In the genomic region with DNA sequence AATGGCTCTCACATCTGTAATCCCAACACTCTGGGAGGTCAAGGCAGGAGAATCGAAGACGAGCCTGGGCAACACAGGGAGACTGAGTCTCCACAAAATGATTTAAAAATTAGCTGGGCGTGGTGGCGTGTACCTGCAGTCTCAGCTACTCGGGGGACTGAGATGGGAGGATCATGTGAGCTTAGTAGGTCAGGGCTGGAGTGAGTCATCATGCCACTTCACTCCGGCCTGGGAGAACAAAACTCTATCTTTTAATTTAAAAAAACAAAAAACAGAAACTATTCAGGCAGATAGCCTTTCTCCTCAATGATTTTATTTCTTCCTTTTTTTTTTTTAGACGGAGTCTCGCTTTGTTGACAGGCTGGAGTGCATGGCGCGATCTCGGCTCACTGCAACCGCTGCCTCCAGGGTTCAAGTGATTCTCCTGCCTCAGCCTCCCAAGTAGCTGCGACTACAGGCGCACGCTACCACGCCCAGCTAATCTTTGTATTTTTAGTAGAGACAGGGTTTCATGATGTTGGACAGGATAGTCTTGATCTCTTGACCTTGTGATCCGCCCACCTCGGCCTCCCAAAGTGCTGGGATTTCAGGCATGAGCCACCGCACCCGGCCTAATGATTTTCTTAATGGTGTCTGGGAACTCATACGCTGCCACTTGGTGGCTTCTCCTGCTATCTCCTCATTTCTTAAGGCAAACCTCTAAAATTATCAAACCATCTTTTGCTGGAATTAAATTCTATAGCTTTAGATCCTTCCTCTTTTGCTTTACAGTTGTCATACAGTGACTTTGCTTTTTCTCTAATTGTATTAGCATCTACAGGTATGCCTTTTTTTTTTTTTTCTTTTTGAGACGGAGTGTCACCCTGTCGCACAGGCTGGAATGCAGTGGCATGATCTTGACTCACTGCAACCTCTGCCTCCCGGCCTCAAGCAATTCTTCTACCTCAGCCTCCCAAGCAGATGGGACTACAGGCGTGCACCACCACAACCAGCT, we compare ENCODE assay signal across 1 cellular context.
TF ChIP-seq lines count a peak whose summit lies in the region.

No MANE protein-coding gene starts in this region.

TF ChIP-seq in K562, 482 proteins besides CTCF, POLR2A, EP300 and RAD21 (continued from another document and continues in another):
- TF ChIP-seq, protein P1, sequence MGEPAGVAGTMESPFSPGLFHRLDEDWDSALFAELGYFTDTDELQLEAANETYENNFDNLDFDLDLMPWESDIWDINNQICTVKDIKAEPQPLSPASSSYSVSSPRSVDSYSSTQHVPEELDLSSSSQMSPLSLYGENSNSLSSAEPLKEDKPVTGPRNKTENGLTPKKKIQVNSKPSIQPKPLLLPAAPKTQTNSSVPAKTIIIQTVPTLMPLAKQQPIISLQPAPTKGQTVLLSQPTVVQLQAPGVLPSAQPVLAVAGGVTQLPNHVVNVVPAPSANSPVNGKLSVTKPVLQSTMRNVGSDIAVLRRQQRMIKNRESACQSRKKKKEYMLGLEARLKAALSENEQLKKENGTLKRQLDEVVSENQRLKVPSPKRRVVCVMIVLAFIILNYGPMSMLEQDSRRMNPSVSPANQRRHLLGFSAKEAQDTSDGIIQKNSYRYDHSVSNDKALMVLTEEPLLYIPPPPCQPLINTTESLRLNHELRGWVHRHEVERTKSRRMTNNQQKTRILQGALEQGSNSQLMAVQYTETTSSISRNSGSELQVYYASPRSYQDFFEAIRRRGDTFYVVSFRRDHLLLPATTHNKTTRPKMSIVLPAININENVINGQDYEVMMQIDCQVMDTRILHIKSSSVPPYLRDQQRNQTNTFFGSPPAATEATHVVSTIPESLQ (CRISPR knock-in tag; IDR thresholded peaks at IDR 0.05), result no peak
- peak; percentile 97 for TF ChIP-seq ZKSCAN1 (IDR thresholded peaks at IDR 0.05; ENCODE audit: low read depth, low read length)
- TF ChIP-seq NBN (IDR thresholded peaks at IDR 0.05; ENCODE audit: low read depth), result no peak
- TF ChIP-seq ZBTB7A (IDR thresholded peaks at IDR 0.05; ENCODE audit: borderline replicate concordance, control insufficient read depth, low read depth, low read length), result no peak
- peak; percentile 39; the same call in 1 of the 2 replicates for TF ChIP-seq EGR1 (conservative IDR thresholded peaks at IDR 0.05)
- no peak for TF ChIP-seq DNMT1 (IDR thresholded peaks at IDR 0.05)
- TF ChIP-seq FOSL1 (tag; conservative IDR thresholded peaks at IDR 0.05), result 0 out of 2 replicates have a peak, but pooled peaks have one; percentile 29
- TF ChIP-seq BDP1 (IDR thresholded peaks at IDR 0.05; ENCODE audit: insufficient read depth, insufficient read length), result no peak
- no peak for TF ChIP-seq NR4A1 (CRISPR knock-in tag; IDR thresholded peaks at IDR 0.05)
- TF ChIP-seq NR4A1 (tag; IDR thresholded peaks at IDR 0.05), result no peak
- TF ChIP-seq, protein P2, sequence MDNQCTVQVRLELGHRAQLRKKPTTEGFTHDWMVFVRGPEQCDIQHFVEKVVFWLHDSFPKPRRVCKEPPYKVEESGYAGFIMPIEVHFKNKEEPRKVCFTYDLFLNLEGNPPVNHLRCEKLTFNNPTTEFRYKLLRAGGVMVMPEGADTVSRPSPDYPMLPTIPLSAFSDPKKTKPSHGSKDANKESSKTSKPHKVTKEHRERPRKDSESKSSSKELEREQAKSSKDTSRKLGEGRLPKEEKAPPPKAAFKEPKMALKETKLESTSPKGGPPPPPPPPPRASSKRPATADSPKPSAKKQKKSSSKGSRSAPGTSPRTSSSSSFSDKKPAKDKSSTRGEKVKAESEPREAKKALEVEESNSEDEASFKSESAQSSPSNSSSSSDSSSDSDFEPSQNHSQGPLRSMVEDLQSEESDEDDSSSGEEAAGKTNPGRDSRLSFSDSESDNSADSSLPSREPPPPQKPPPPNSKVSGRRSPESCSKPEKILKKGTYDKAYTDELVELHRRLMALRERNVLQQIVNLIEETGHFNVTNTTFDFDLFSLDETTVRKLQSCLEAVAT (IDR thresholded peaks at IDR 0.05), result 0 out of 4 replicates have a peak, but pooled peaks of 1 of the 2 experiments have one; percentile 40
- TF ChIP-seq ZNF431 (CRISPR knock-in tag; IDR thresholded peaks at IDR 0.05), result no peak
- TF ChIP-seq ZNF146 (CRISPR knock-in tag; IDR thresholded peaks at IDR 0.05; ENCODE audit: unreplicated experiment), result no peak
- TF ChIP-seq RBM39 (optimal IDR thresholded peaks at IDR 0.05; ENCODE audit: low read depth, low read length), result no peak
- no peak for TF ChIP-seq KLF16 (IDR thresholded peaks at IDR 0.05)
- TF ChIP-seq ADNP (tag; IDR thresholded peaks at IDR 0.05), result 0 out of 2 replicates have a peak, but pooled peaks have one; percentile 21
- no peak for TF ChIP-seq ZNF408 (CRISPR knock-in tag; IDR thresholded peaks at IDR 0.05; ENCODE audit: low read depth)
- TF ChIP-seq MBD2 (IDR thresholded peaks at IDR 0.05; ENCODE audit: borderline replicate concordance, low read depth), result no peak
- TF ChIP-seq, protein P3, sequence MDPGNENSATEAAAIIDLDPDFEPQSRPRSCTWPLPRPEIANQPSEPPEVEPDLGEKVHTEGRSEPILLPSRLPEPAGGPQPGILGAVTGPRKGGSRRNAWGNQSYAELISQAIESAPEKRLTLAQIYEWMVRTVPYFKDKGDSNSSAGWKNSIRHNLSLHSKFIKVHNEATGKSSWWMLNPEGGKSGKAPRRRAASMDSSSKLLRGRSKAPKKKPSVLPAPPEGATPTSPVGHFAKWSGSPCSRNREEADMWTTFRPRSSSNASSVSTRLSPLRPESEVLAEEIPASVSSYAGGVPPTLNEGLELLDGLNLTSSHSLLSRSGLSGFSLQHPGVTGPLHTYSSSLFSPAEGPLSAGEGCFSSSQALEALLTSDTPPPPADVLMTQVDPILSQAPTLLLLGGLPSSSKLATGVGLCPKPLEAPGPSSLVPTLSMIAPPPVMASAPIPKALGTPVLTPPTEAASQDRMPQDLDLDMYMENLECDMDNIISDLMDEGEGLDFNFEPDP (CRISPR knock-in tag; IDR thresholded peaks at IDR 0.05), result no peak
- TF ChIP-seq ZNF12 (CRISPR knock-in tag; IDR thresholded peaks at IDR 0.05), result 0 out of 2 replicates have a peak, but pooled peaks have one; percentile 31
- TF ChIP-seq BRD4 (IDR thresholded peaks at IDR 0.05), result no peak
- peak; percentile 21; the same call in 1 of the 2 replicates for TF ChIP-seq MAFK (IDR thresholded peaks at IDR 0.05; ENCODE audit: low read length)
- TF ChIP-seq, protein P4, sequence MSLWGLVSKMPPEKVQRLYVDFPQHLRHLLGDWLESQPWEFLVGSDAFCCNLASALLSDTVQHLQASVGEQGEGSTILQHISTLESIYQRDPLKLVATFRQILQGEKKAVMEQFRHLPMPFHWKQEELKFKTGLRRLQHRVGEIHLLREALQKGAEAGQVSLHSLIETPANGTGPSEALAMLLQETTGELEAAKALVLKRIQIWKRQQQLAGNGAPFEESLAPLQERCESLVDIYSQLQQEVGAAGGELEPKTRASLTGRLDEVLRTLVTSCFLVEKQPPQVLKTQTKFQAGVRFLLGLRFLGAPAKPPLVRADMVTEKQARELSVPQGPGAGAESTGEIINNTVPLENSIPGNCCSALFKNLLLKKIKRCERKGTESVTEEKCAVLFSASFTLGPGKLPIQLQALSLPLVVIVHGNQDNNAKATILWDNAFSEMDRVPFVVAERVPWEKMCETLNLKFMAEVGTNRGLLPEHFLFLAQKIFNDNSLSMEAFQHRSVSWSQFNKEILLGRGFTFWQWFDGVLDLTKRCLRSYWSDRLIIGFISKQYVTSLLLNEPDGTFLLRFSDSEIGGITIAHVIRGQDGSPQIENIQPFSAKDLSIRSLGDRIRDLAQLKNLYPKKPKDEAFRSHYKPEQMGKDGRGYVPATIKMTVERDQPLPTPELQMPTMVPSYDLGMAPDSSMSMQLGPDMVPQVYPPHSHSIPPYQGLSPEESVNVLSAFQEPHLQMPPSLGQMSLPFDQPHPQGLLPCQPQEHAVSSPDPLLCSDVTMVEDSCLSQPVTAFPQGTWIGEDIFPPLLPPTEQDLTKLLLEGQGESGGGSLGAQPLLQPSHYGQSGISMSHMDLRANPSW (CRISPR knock-in tag; IDR thresholded peaks at IDR 0.05), result peak; percentile 23; the same call in 1 of the 2 replicates
- TF ChIP-seq, protein P5, sequence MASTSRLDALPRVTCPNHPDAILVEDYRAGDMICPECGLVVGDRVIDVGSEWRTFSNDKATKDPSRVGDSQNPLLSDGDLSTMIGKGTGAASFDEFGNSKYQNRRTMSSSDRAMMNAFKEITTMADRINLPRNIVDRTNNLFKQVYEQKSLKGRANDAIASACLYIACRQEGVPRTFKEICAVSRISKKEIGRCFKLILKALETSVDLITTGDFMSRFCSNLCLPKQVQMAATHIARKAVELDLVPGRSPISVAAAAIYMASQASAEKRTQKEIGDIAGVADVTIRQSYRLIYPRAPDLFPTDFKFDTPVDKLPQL (IDR thresholded peaks at IDR 0.05; ENCODE audit: extremely low read depth, insufficient read length), result no peak
- peak; percentile 68 for TF ChIP-seq MAFG (tag; conservative IDR thresholded peaks at IDR 0.05)
- no peak for TF ChIP-seq ZNF184 (CRISPR knock-in tag; IDR thresholded peaks at IDR 0.05)
- TF ChIP-seq JUN (IDR thresholded peaks at IDR 0.05; ENCODE audit: borderline replicate concordance, low read depth, low read length), result 0 out of 2 replicates have a peak, but pooled peaks have one; percentile 44
- no peak for TF ChIP-seq JUN (CRISPR knock-in tag; IDR thresholded peaks at IDR 0.05; ENCODE audit: borderline replicate concordance)
- TF ChIP-seq DACH1 (IDR thresholded peaks at IDR 0.05; ENCODE audit: partially characterized antibody), result peak; percentile 22
- TF ChIP-seq CBFB (CRISPR knock-in tag; IDR thresholded peaks at IDR 0.05), result no peak
- peak; percentile 8 to 15; a peak in 1 of 4 replicates for TF ChIP-seq KDM1A (IDR thresholded peaks at IDR 0.05)
- TF ChIP-seq, protein P6, sequence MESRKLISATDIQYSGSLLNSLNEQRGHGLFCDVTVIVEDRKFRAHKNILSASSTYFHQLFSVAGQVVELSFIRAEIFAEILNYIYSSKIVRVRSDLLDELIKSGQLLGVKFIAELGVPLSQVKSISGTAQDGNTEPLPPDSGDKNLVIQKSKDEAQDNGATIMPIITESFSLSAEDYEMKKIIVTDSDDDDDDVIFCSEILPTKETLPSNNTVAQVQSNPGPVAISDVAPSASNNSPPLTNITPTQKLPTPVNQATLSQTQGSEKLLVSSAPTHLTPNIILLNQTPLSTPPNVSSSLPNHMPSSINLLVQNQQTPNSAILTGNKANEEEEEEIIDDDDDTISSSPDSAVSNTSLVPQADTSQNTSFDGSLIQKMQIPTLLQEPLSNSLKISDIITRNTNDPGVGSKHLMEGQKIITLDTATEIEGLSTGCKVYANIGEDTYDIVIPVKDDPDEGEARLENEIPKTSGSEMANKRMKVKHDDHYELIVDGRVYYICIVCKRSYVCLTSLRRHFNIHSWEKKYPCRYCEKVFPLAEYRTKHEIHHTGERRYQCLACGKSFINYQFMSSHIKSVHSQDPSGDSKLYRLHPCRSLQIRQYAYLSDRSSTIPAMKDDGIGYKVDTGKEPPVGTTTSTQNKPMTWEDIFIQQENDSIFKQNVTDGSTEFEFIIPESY (CRISPR knock-in tag; IDR thresholded peaks at IDR 0.05), result peak; percentile 97
- TF ChIP-seq SIN3A (IDR thresholded peaks at IDR 0.05; ENCODE audit: borderline replicate concordance in 2 of 2, control insufficient read depth in 1 of 2, low read depth in 2 of 2, low read length in 2 of 2), result no peak
- TF ChIP-seq MAFF (IDR thresholded peaks at IDR 0.05; ENCODE audit: low read length), result 0 out of 2 replicates have a peak, but pooled peaks have one; percentile 35
- TF ChIP-seq, protein P7, sequence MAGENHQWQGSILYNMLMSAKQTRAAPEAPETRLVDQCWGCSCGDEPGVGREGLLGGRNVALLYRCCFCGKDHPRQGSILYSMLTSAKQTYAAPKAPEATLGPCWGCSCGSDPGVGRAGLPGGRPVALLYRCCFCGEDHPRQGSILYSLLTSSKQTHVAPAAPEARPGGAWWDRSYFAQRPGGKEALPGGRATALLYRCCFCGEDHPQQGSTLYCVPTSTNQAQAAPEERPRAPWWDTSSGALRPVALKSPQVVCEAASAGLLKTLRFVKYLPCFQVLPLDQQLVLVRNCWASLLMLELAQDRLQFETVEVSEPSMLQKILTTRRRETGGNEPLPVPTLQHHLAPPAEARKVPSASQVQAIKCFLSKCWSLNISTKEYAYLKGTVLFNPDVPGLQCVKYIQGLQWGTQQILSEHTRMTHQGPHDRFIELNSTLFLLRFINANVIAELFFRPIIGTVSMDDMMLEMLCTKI (IDR thresholded peaks at IDR 0.05; ENCODE audit: partially characterized antibody), result no peak
- no peak for TF ChIP-seq MTA1 (IDR thresholded peaks at IDR 0.05; ENCODE audit: borderline replicate concordance)
- TF ChIP-seq, protein P8, sequence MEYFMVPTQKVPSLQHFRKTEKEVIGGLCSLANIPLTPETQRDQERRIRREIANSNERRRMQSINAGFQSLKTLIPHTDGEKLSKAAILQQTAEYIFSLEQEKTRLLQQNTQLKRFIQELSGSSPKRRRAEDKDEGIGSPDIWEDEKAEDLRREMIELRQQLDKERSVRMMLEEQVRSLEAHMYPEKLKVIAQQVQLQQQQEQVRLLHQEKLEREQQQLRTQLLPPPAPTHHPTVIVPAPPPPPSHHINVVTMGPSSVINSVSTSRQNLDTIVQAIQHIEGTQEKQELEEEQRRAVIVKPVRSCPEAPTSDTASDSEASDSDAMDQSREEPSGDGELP (CRISPR knock-in tag; IDR thresholded peaks at IDR 0.05; ENCODE audit: borderline replicate concordance), result no peak
- 0 out of 2 replicates have a peak, but pooled peaks have one; percentile 42 for TF ChIP-seq ZNF384 (IDR thresholded peaks at IDR 0.05; ENCODE audit: low read depth, low read length)
- TF ChIP-seq ZNF41 (CRISPR knock-in tag; conservative IDR thresholded peaks at IDR 0.05), result no peak
- no peak for TF ChIP-seq ZNF785 (CRISPR knock-in tag; IDR thresholded peaks at IDR 0.05)
- no peak for TF ChIP-seq SRSF3 (IDR thresholded peaks at IDR 0.05; ENCODE audit: insufficient read depth, low read length)
- TF ChIP-seq ZNF165 (CRISPR knock-in tag; IDR thresholded peaks at IDR 0.05; ENCODE audit: borderline replicate concordance), result no peak
- TF ChIP-seq C11orf30 (IDR thresholded peaks at IDR 0.05; ENCODE audit: low read depth), result peak; percentile 61
- TF ChIP-seq ESRRA (IDR thresholded peaks at IDR 0.05; ENCODE audit: borderline replicate concordance, low read depth), result no peak
- TF ChIP-seq, protein P9, sequence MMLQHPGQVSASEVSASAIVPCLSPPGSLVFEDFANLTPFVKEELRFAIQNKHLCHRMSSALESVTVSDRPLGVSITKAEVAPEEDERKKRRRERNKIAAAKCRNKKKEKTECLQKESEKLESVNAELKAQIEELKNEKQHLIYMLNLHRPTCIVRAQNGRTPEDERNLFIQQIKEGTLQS (IDR thresholded peaks at IDR 0.05), result peak; percentile 75
- TF ChIP-seq, protein P9 (CRISPR knock-in tag; conservative IDR thresholded peaks at IDR 0.05), result no peak
- TF ChIP-seq ZNF717 (CRISPR knock-in tag; IDR thresholded peaks at IDR 0.05), result no peak
- TF ChIP-seq ZNF695 (CRISPR knock-in tag; IDR thresholded peaks at IDR 0.05), result no peak
- peak; percentile 58; the same call in 1 of the 2 replicates for TF ChIP-seq ZNF316 (IDR thresholded peaks at IDR 0.05)
- TF ChIP-seq DPF2 (IDR thresholded peaks at IDR 0.05), result no peak
